In the genomic region with DNA sequence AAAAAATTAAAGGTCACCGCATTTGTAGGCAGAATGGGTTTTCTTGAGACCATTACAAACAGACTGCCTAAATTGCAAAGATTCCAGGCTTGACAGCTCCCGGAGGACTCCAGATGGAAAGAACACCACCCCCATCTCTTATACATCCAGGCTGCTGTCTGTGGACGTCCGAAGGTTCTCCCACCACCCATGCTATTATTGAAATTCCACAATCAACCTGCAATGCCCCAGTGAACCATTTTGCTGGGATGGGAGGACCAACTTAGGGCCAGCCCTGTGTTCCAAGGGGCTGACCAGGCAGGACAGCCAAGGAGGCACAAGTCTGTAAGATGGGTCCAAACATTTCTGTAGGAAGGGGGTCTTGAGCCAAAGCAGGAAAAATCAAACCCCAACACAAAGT, we compare ENCODE assay signal across 7 cellular contexts.
DNase-seq lines count a peak whose midpoint lies in the region; ATAC-seq, FAIRE-seq and TF ChIP-seq lines count a peak whose summit lies in the region.
"Not testable (repeated sequence)": the region's sequence is repeated elsewhere in the genome, so short reads cannot be mapped to it uniquely, and the experiment has no call there.

No MANE protein-coding gene starts in this region.

- not testable (repeated sequence) for ATAC-seq in Right ventricle myocardium inferior
- peak; percentile 57 for ATAC-seq in HepG2
- peak; percentile 43 to 49 for ATAC-seq in natural killer cell treated with Interleukin-12 subunit alpha and Interleukin-12 subunit beta and Interleukin-15 and Interleukin-18, amount 100 ng/mL, for 72 hours

- not testable (repeated sequence) for H3K9me3 Mint-ChIP-seq in Calu3 (ENCODE audit: low read depth, unreplicated experiment); endodermal cell; natural killer cell treated with Interleukin-12 subunit alpha and Interleukin-12 subunit beta and Interleukin-15 and Interleukin-18, amount 100 ng/mL, for 72 hours

- not testable (repeated sequence) for H3F3A ChIP-seq in SK-N-SH (replicated peaks; ENCODE audit: insufficient read depth)

- not testable (repeated sequence) for H2AFZ ChIP-seq in SK-N-SH (ENCODE audit: low read depth); HepG2 (ENCODE audit: low read length)

- not testable (repeated sequence) for H3K9me3 ChIP-seq in SK-N-SH; endodermal cell (ENCODE audit: control insufficient read depth, low read length); HepG2 (ENCODE audit: low read length)

- WGBS in SK-N-SH (ENCODE audit: low lambda C conversion rate): 48% methylated on average over 4 of the region's 4 CpGs
- 92 to 100% methylated on average over 1 to 4 of the region's 4 CpGs for WGBS in endodermal cell (ENCODE audit: insufficient coverage in 1 of 2, insufficient read length in 1 of 2), 2 experiments
- 9% methylated on average over 4 of the region's 4 CpGs for WGBS in HepG2 (ENCODE audit: low lambda C conversion rate)

- FAIRE-seq in HepG2 (lab: Jason Lieb, UNC): not testable (repeated sequence)

- DNase-seq in Calu3: peak; percentile 2
- peak; percentile 4 for DNase-seq in H7
- DNase-seq in SK-N-SH: peak; percentile 3
- peak; percentile 31 for DNase-seq in endodermal cell
- peak; percentile 47 for DNase-seq in Right ventricle myocardium inferior (ENCODE audit: missing footprints)
- DNase-seq in HepG2 (ENCODE audit: low spot score); natural killer cell treated with Interleukin-12 subunit alpha and Interleukin-12 subunit beta and Interleukin-15 and Interleukin-18, amount 100 ng/mL, for 72 hours (ENCODE audit: low spot score): not testable (repeated sequence)

- H3K4me2 ChIP-seq in SK-N-SH; HepG2 (ENCODE audit: low read depth, low read length): not testable (repeated sequence)

- not testable (repeated sequence) for H3K4me1 ChIP-seq in SK-N-SH (ENCODE audit: control insufficient read depth in 1 of 2, insufficient read depth in 2 of 2, low read depth in 1 of 2, low read length in 1 of 2); endodermal cell (ENCODE audit: control insufficient read depth, insufficient read depth, low read length); HepG2 (ENCODE audit: insufficient read depth, low read length)

- H3K79me2 ChIP-seq in SK-N-SH (ENCODE audit: insufficient read depth); HepG2 (ENCODE audit: insufficient read depth, low read length): not testable (repeated sequence)

- H3K9ac ChIP-seq in SK-N-SH; endodermal cell (ENCODE audit: extremely low read depth, low read length, poor library complexity, severe bottlenecking); HepG2 (ENCODE audit: insufficient read depth, low read depth, low read length): not testable (repeated sequence)

- POLR2A ChIA-PET in SK-N-SH (lab: Yijun Ruan, JAX); HepG2 (lab: Yijun Ruan, JAX): not testable (repeated sequence)

- BruUV-seq in Calu3 (replicated peaks; lab: Mats Ljungman, UMichigan); HepG2 (replicated peaks; lab: Mats Ljungman, UMichigan): not testable (repeated sequence)

- intact Hi-C loops in Calu3 (cut with micrococcal nuclease; ENCODE audit: unreplicated experiment); Right ventricle myocardium inferior (cut with DNase I); HepG2 (cut with micrococcal nuclease; ENCODE audit: unreplicated experiment): not testable (repeated sequence)

- CTCF ChIA-PET in Calu3 (lab: Charles Lee); SK-N-SH (lab: Yijun Ruan, JAX); HepG2 (lab: Yijun Ruan, JAX; ENCODE audit: low intra/inter-chr PET ratio, low total read pairs): not testable (repeated sequence)

- not testable (repeated sequence) for H3K27ac Mint-ChIP-seq in Calu3 (ENCODE audit: unreplicated experiment); endodermal cell; natural killer cell treated with Interleukin-12 subunit alpha and Interleukin-12 subunit beta and Interleukin-15 and Interleukin-18, amount 100 ng/mL, for 72 hours

- not testable (repeated sequence) for H3K27ac ChIP-seq in SK-N-SH (ENCODE audit: low read depth in 2 of 2, low read length in 1 of 2); endodermal cell (ENCODE audit: low read depth, low read length); HepG2 (ENCODE audit: extremely low read length, insufficient read depth, low read length)

- H3K4me3 ChIP-seq in H7 (ENCODE audit: insufficient read depth, low read depth, low read length); SK-N-SH (ENCODE audit: low read depth in 2 of 2, low read length in 1 of 2); endodermal cell (ENCODE audit: low read length); HepG2 (replicated peaks in 1 of 3; ENCODE audit: insufficient read depth in 1 of 3, low read depth in 2 of 3, low read length in 3 of 3): not testable (repeated sequence)

- not testable (repeated sequence) for H3K9me2 ChIP-seq in SK-N-SH

- not testable (repeated sequence) for TF ChIP-seq CTCF in Calu3 (IDR thresholded peaks at IDR 0.05; ENCODE audit: unreplicated experiment); SK-N-SH (IDR thresholded peaks at IDR 0.05); endodermal cell (conservative IDR thresholded peaks at IDR 0.05); HepG2 (CRISPR knock-in tag; IDR thresholded peaks at IDR 0.05)

- TF ChIP-seq POLR2A in HepG2 (IDR thresholded peaks at IDR 0.05; ENCODE audit: insufficient read depth in 1 of 2, low read depth in 2 of 2, low read length in 2 of 2): not testable (repeated sequence)

- not testable (repeated sequence) for H3K36me3 ChIP-seq in H7 (replicated peaks; ENCODE audit: control insufficient read depth, insufficient read depth, low read length); SK-N-SH (replicated peaks in 1 of 2; ENCODE audit: control insufficient read depth in 1 of 2, insufficient read depth in 2 of 2, low read length in 1 of 2); endodermal cell (ENCODE audit: control insufficient read depth, insufficient read depth, low read length); HepG2 (replicated peaks in 1 of 2; ENCODE audit: control insufficient read depth in 1 of 2, insufficient read depth in 2 of 2, low read length in 2 of 2)

- not testable (repeated sequence) for TF ChIP-seq RAD21 in SK-N-SH (IDR thresholded peaks at IDR 0.05; ENCODE audit: low read length); HepG2 (CRISPR knock-in tag; IDR thresholded peaks at IDR 0.05)

- not testable (repeated sequence) for H3K36me3 Mint-ChIP-seq in Calu3 (ENCODE audit: insufficient read depth, unreplicated experiment); endodermal cell (ENCODE audit: low read depth); natural killer cell treated with Interleukin-12 subunit alpha and Interleukin-12 subunit beta and Interleukin-15 and Interleukin-18, amount 100 ng/mL, for 72 hours

- not testable (repeated sequence) for H3K4me1 Mint-ChIP-seq in Calu3 (ENCODE audit: low read depth, unreplicated experiment); endodermal cell; natural killer cell treated with Interleukin-12 subunit alpha and Interleukin-12 subunit beta and Interleukin-15 and Interleukin-18, amount 100 ng/mL, for 72 hours (ENCODE audit: low read depth in 2 of 2)

- H3K27me3 Mint-ChIP-seq in Calu3 (ENCODE audit: unreplicated experiment); endodermal cell (ENCODE audit: insufficient read depth); natural killer cell treated with Interleukin-12 subunit alpha and Interleukin-12 subunit beta and Interleukin-15 and Interleukin-18, amount 100 ng/mL, for 72 hours: not testable (repeated sequence)

- H4K20me1 ChIP-seq in SK-N-SH (ENCODE audit: insufficient read depth); HepG2 (ENCODE audit: insufficient read depth, low read length): not testable (repeated sequence)

- not testable (repeated sequence) for TF ChIP-seq EP300 in SK-N-SH (IDR thresholded peaks at IDR 0.05; ENCODE audit: borderline replicate concordance in 1 of 2, low read depth in 1 of 2, low read length in 1 of 2); HepG2 (IDR thresholded peaks at IDR 0.05; ENCODE audit: low read depth in 2 of 2, low read length in 2 of 2); HepG2 (CRISPR knock-in tag; IDR thresholded peaks at IDR 0.05; ENCODE audit: borderline replicate concordance)

- not testable (repeated sequence) for H3K27me3 ChIP-seq in H7 (ENCODE audit: control insufficient read depth, insufficient read depth, low read length); SK-N-SH (ENCODE audit: insufficient read depth); endodermal cell (ENCODE audit: control insufficient read depth, insufficient read depth, low read length, poor library complexity, severe bottlenecking); HepG2 (ENCODE audit: control insufficient read depth in 1 of 2, insufficient read depth in 2 of 2, low read length in 2 of 2)

- not testable (repeated sequence) for H3K4me3 Mint-ChIP-seq in Calu3 (ENCODE audit: low read depth, unreplicated experiment); endodermal cell; natural killer cell treated with Interleukin-12 subunit alpha and Interleukin-12 subunit beta and Interleukin-15 and Interleukin-18, amount 100 ng/mL, for 72 hours

- in situ Hi-C loops in HepG2 (cut with HindIII; ENCODE audit: extremely low pct_ligation_motif_present, low pct_unique_long_range_greater_than_20kb): not testable (repeated sequence)
